Comparison of ENCODE assay signal across 1 cellular context in the genomic region with DNA sequence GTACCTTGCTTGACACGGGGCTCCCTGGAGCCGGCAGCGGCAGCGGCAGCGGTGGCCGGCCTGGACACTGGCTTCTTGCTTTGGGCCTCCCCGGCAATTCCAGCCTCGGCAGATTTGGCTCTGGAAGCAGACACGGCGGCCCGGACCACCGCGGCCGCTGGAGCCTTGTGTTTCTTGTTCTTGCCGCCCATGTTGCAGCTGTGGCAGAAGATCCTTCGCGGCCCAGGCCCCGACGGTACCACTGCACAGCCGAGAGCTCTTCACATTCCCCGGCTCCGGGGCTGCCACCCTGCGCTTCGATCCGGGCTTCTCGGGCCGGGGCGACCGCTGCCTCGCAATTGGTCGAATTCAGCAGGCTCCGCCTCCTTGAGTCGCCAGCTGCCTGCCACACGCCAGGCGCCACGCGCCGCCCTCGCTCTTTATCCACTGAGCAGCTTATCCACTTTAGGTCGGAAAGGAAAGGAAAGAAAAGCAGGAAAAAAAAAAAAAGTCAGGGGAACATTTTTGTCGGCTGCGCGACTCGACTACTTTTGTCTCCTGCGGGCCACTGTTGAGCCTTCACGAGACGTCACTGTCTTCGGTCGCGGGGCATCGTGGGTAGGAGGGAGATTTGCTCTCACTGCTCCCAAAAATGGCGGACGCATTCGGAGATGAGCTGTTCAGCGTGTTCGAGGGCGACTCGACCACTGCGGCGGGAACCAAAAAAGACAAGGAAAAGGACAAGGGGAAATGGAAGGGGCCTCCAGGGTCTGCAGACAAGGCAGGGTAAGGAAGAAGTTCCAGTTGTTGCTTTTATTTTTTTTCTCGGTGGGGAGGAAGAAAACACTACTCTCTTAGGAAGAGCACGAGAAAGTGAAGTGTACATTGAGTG.
TF ChIP-seq lines count a peak whose summit lies in the region.

A gene with protein sequence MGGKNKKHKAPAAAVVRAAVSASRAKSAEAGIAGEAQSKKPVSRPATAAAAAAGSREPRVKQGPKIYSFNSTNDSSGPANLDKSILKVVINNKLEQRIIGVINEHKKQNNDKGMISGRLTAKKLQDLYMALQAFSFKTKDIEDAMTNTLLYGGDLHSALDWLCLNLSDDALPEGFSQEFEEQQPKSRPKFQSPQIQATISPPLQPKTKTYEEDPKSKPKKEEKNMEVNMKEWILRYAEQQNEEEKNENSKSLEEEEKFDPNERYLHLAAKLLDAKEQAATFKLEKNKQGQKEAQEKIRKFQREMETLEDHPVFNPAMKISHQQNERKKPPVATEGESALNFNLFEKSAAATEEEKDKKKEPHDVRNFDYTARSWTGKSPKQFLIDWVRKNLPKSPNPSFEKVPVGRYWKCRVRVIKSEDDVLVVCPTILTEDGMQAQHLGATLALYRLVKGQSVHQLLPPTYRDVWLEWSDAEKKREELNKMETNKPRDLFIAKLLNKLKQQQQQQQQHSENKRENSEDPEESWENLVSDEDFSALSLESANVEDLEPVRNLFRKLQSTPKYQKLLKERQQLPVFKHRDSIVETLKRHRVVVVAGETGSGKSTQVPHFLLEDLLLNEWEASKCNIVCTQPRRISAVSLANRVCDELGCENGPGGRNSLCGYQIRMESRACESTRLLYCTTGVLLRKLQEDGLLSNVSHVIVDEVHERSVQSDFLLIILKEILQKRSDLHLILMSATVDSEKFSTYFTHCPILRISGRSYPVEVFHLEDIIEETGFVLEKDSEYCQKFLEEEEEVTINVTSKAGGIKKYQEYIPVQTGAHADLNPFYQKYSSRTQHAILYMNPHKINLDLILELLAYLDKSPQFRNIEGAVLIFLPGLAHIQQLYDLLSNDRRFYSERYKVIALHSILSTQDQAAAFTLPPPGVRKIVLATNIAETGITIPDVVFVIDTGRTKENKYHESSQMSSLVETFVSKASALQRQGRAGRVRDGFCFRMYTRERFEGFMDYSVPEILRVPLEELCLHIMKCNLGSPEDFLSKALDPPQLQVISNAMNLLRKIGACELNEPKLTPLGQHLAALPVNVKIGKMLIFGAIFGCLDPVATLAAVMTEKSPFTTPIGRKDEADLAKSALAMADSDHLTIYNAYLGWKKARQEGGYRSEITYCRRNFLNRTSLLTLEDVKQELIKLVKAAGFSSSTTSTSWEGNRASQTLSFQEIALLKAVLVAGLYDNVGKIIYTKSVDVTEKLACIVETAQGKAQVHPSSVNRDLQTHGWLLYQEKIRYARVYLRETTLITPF (N-terminal part only) (minus strand): TSS at position 312 of the 871 bp plus-strand sequence. CDS start 121 bp downstream, at position 191.
TSS of gene MTREX (plus strand) at position 607 of the 871 bp plus-strand sequence. CDS start at position 632, 25 bp downstream.

TF ChIP-seq in HepG2, 621 proteins besides CTCF, POLR2A, EP300 and RAD21 (continued from another document and continues in another):
- TF ChIP-seq, protein P1, sequence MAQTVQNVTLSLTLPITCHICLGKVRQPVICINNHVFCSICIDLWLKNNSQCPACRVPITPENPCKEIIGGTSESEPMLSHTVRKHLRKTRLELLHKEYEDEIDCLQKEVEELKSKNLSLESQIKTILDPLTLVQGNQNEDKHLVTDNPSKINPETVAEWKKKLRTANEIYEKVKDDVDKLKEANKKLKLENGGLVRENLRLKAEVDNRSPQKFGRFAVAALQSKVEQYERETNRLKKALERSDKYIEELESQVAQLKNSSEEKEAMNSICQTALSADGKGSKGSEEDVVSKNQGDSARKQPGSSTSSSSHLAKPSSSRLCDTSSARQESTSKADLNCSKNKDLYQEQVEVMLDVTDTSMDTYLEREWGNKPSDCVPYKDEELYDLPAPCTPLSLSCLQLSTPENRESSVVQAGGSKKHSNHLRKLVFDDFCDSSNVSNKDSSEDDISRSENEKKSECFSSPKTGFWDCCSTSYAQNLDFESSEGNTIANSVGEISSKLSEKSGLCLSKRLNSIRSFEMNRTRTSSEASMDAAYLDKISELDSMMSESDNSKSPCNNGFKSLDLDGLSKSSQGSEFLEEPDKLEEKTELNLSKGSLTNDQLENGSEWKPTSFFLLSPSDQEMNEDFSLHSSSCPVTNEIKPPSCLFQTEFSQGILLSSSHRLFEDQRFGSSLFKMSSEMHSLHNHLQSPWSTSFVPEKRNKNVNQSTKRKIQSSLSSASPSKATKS (CRISPR knock-in tag; IDR thresholded peaks at IDR 0.05): 0 out of 2 replicates have a peak, but pooled peaks have one; percentile 39
- TF ChIP-seq POLR2AphosphoS2 (IDR thresholded peaks at IDR 0.05; ENCODE audit: low read depth, low read length): peak; percentile 36; the same call in 1 of the 2 replicates
- TF ChIP-seq ZBTB20 (CRISPR knock-in tag; IDR thresholded peaks at IDR 0.05; ENCODE audit: borderline replicate concordance, low read depth): peak; percentile 12
- peak; percentile 58 for TF ChIP-seq MNT (IDR thresholded peaks at IDR 0.05)
- peak; percentile 69 for TF ChIP-seq BORCS8-MEF2B (CRISPR knock-in tag; IDR thresholded peaks at IDR 0.05)
- peak; percentile 65 for TF ChIP-seq ATF7-NPFF (CRISPR knock-in tag; IDR thresholded peaks at IDR 0.05; ENCODE audit: low read depth)
- peak; percentile 97 for TF ChIP-seq KMT2B (CRISPR knock-in tag; IDR thresholded peaks at IDR 0.05)
- TF ChIP-seq NFIB (CRISPR knock-in tag; IDR thresholded peaks at IDR 0.05; ENCODE audit: borderline replicate concordance): no peak
- peak; percentile 46; the same call in 1 of the 2 replicates for TF ChIP-seq ZNF503 (CRISPR knock-in tag; IDR thresholded peaks at IDR 0.05)
- TF ChIP-seq SP5 (CRISPR knock-in tag; IDR thresholded peaks at IDR 0.05; ENCODE audit: borderline replicate concordance, low read depth): no peak
- TF ChIP-seq HNRNPLL (IDR thresholded peaks at IDR 0.05; ENCODE audit: low read depth, low read length, poor library complexity, severe bottlenecking): peak; percentile 52
- peak; percentile 77; the same call in 1 of the 2 replicates for TF ChIP-seq ZFP91 (CRISPR knock-in tag; IDR thresholded peaks at IDR 0.05; ENCODE audit: borderline replicate concordance)
- TF ChIP-seq ZBTB1 (CRISPR knock-in tag; IDR thresholded peaks at IDR 0.05; ENCODE audit: borderline replicate concordance): no peak
- TF ChIP-seq, protein P2, sequence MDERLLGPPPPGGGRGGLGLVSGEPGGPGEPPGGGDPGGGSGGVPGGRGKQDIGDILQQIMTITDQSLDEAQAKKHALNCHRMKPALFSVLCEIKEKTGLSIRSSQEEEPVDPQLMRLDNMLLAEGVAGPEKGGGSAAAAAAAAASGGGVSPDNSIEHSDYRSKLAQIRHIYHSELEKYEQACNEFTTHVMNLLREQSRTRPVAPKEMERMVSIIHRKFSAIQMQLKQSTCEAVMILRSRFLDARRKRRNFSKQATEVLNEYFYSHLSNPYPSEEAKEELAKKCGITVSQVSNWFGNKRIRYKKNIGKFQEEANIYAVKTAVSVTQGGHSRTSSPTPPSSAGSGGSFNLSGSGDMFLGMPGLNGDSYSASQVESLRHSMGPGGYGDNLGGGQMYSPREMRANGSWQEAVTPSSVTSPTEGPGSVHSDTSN (CRISPR knock-in tag; IDR thresholded peaks at IDR 0.05): no peak
- peak; percentile 98 for TF ChIP-seq ZNF335 (CRISPR knock-in tag; IDR thresholded peaks at IDR 0.05)
- TF ChIP-seq KLF16 (CRISPR knock-in tag; IDR thresholded peaks at IDR 0.05): peak in 1 of 2 experiments; percentile 29; a peak in 1 of 4 replicates
- TF ChIP-seq, protein P3, sequence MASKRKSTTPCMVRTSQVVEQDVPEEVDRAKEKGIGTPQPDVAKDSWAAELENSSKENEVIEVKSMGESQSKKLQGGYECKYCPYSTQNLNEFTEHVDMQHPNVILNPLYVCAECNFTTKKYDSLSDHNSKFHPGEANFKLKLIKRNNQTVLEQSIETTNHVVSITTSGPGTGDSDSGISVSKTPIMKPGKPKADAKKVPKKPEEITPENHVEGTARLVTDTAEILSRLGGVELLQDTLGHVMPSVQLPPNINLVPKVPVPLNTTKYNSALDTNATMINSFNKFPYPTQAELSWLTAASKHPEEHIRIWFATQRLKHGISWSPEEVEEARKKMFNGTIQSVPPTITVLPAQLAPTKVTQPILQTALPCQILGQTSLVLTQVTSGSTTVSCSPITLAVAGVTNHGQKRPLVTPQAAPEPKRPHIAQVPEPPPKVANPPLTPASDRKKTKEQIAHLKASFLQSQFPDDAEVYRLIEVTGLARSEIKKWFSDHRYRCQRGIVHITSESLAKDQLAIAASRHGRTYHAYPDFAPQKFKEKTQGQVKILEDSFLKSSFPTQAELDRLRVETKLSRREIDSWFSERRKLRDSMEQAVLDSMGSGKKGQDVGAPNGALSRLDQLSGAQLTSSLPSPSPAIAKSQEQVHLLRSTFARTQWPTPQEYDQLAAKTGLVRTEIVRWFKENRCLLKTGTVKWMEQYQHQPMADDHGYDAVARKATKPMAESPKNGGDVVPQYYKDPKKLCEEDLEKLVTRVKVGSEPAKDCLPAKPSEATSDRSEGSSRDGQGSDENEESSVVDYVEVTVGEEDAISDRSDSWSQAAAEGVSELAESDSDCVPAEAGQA (IDR thresholded peaks at IDR 0.05; ENCODE audit: low read depth): peak; percentile 73; the same call in 1 of the 2 replicates
- TF ChIP-seq, protein P3 (CRISPR knock-in tag; IDR thresholded peaks at IDR 0.05; ENCODE audit: borderline replicate concordance): peak; percentile 65; the same call in 1 of the 2 replicates
- TF ChIP-seq FOSL1 (CRISPR knock-in tag; IDR thresholded peaks at IDR 0.05; ENCODE audit: borderline replicate concordance): 0 out of 2 replicates have a peak, but pooled peaks have one; percentile 3
- 0 out of 2 replicates have a peak, but pooled peaks have one; percentile 28 for TF ChIP-seq SIN3A (IDR thresholded peaks at IDR 0.05; ENCODE audit: borderline replicate concordance, low read depth, low read length)
- TF ChIP-seq, protein P4, sequence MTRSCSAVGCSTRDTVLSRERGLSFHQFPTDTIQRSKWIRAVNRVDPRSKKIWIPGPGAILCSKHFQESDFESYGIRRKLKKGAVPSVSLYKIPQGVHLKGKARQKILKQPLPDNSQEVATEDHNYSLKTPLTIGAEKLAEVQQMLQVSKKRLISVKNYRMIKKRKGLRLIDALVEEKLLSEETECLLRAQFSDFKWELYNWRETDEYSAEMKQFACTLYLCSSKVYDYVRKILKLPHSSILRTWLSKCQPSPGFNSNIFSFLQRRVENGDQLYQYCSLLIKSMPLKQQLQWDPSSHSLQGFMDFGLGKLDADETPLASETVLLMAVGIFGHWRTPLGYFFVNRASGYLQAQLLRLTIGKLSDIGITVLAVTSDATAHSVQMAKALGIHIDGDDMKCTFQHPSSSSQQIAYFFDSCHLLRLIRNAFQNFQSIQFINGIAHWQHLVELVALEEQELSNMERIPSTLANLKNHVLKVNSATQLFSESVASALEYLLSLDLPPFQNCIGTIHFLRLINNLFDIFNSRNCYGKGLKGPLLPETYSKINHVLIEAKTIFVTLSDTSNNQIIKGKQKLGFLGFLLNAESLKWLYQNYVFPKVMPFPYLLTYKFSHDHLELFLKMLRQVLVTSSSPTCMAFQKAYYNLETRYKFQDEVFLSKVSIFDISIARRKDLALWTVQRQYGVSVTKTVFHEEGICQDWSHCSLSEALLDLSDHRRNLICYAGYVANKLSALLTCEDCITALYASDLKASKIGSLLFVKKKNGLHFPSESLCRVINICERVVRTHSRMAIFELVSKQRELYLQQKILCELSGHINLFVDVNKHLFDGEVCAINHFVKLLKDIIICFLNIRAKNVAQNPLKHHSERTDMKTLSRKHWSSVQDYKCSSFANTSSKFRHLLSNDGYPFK (CRISPR knock-in tag; IDR thresholded peaks at IDR 0.05; ENCODE audit: borderline replicate concordance): peak; percentile 98
